ENCODE assay signal across 16 cellular contexts in genomic region chr16:79918916-79919315, GRCh38.
"Had no signal": no experiment of that assay in that cellular context is flagged by ENCODE, and none has a peak within 500 bp of the region (broad histone marks: within the 10 kb centered on the region; RNA-seq: fewer than 3 reads in every experiment).

No MANE protein-coding gene starts in this region.

- H3K9me3 ChIP-seq: mucosa of descending colon, neutrophil, psoas muscle, stomach, thoracic aorta, transverse colon had no signal

- H3K36me3 ChIP-seq: neutrophil, stomach, thoracic aorta, transverse colon had no signal

- FAIRE-seq: endothelial cell of umbilical vein had no signal

- ATAC-seq: foreskin keratinocyte, mucosa of descending colon, natural killer cell, psoas muscle, sciatic nerve had no signal

- H3K4me1 ChIP-seq: foreskin keratinocyte, psoas muscle, stomach, transverse colon had no signal

- H3K27me3 ChIP-seq: foreskin keratinocyte, neutrophil, stomach, transverse colon had no signal

- DNase-seq: effector CD4-positive, alpha-beta T cell; endodermal cell; erythroblast; foreskin keratinocyte; mucosa of descending colon; natural killer cell; psoas muscle; stimulated activated naive CD4-positive, alpha-beta T cell; stomach; substantia nigra; transverse colon had no signal

- H3K27ac ChIP-seq: coronary artery, foreskin keratinocyte, neutrophil, psoas muscle, stomach, thoracic aorta, transverse colon had no signal

- H3K4me3 ChIP-seq: coronary artery, mucosa of descending colon, psoas muscle, stomach, thoracic aorta, transverse colon had no signal
